Comparison of ENCODE assay signal across 5 cellular contexts in the genomic region with DNA sequence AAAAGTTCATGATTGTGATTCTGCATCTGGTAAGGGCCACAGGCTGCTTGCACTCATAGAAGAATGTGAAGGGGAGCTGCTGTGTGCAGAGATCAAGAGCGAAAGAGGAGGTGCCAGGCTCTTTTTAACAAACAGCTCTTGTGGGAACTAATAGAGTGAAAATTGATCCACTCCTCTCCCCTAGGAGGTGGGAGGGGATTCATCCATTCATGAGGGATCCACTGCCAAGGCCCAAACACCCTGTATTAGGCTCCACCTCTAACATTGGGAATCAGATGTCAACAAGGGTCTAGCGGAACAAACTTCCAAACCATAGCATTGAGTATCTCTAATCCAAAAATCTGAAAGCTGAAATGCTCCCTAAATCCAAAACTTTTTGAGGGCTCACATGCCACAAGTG.
"Had no signal": no experiment of that assay in that cellular context is flagged by ENCODE, and none has a peak within 500 bp of the region (broad histone marks: within the 10 kb centered on the region; RNA-seq: fewer than 3 reads in every experiment).

No MANE protein-coding gene starts in this region.

- H3K27ac ChIP-seq: GM23248 had no signal

- H3K4me3 Mint-ChIP-seq: H9 had no signal

- H2AFZ ChIP-seq: GM23248 had no signal

- ATAC-seq: K562 had no signal

- H3K9me3 Mint-ChIP-seq: H9 had no signal

- H3K27ac Mint-ChIP-seq: H9 had no signal

- DNase-seq: GM23248, H9, HCEC 1CT, IMR-90 had no signal

- H3K4me3 ChIP-seq: GM23248, K562 had no signal
